8 cellular contexts compared by ENCODE assay signal in genomic region chrX:101057095-101057714, GRCh38. TPM values are rescaled to one million over a fixed set of nuclear protein-coding genes. Genes with fewer than 3 reads are reported as not detected.
DNase-seq lines count a peak whose midpoint lies in the region; ATAC-seq and TF ChIP-seq lines count a peak whose summit lies in the region.

No MANE protein-coding gene starts in this region.

- 76 to 83% (median 81%) methylated on average over 3 of the region's 3 CpGs for WGBS in adrenal gland, 4 donors

- no peaks in the 10 kb centered on the region for H3K79me2 ChIP-seq in GM23338 (replicated peaks; ENCODE audit: insufficient read depth)

- H3K9me3 Mint-ChIP-seq in GM23338 = 0 out of 3 replicates have a peak, but pooled peaks cover 9% of the 10 kb centered on the region

- no peak overlapping the region for H3K27ac Mint-ChIP-seq in GM23338

- H3K36me3 Mint-ChIP-seq in GM23338 (ENCODE audit: low read depth) = no peaks in the 10 kb centered on the region

- no peak overlapping the region for H2AFZ ChIP-seq in GM23338

- H3K27me3 Mint-ChIP-seq in GM23338 (ENCODE audit: insufficient read depth, low read depth, poor library complexity) = peaks cover 9% of the 10 kb centered on the region

- H3K4me2 ChIP-seq in GM23338 = no peak overlapping the region

- TF ChIP-seq CTCF in GM23338 (conservative IDR thresholded peaks at IDR 0.05; ENCODE audit: low read depth in 2 of 2) (no peak), adrenal gland (IDR thresholded peaks at IDR 0.05) (no peak)

- H4K20me1 ChIP-seq in GM23338 (replicated peaks; ENCODE audit: insufficient read depth) = no peaks in the 10 kb centered on the region

- H3K36me3 ChIP-seq in GM23338 (ENCODE audit: insufficient read depth) = no peaks in the 10 kb centered on the region
- H3K36me3 ChIP-seq in adrenal gland (replicated peaks in 1 of 2) = no peaks in the 10 kb centered on the region

- 0 out of 2 replicates have a peak, but pooled peaks cover 3% of the 10 kb centered on the region for H3K4me1 ChIP-seq in GM23338 (ENCODE audit: insufficient read depth)
- no peaks in the 10 kb centered on the region for H3K4me1 ChIP-seq in adrenal gland (replicated peaks in 1 of 2)

- ATAC-seq in GM19395 (IDR thresholded peaks at IDR 0.05; ENCODE audit: unreplicated experiment) (peak; percentile 95), HG03354 (IDR thresholded peaks at IDR 0.05; ENCODE audit: poor library complexity, severe bottlenecking, unreplicated experiment) (peak; percentile 89), GM23338 (no peak)

- H3F3A ChIP-seq in GM23338 (replicated peaks; ENCODE audit: low read depth) = no peaks in the 10 kb centered on the region

- no peak overlapping the region for H3K4me3 Mint-ChIP-seq in GM23338

- H3K9me2 ChIP-seq in GM23338 (ENCODE audit: insufficient read depth) = no peaks in the 10 kb centered on the region

- no peak overlapping the region for H3K4me3 ChIP-seq in GM23338
- H3K4me3 ChIP-seq in adrenal gland = no peak overlapping the region

- intact Hi-C loops in adrenal gland (cut with DNase I) = no loop called here

- H3K27me3 ChIP-seq in GM23338 (ENCODE audit: insufficient read depth) (no peaks in the 10 kb centered on the region), adrenal gland (no peaks in the 10 kb centered on the region)

- DNase-seq in AG08396 (ENCODE audit: low spot score) (peak; percentile 34), UCSD-AML1 (lab: John Stamatoyannopoulos, UW; ENCODE audit: unreplicated experiment) (peak; percentile 10), NCI-H2171 treated with DMSO at 0.1 percent for 48 hours (lab: John Stamatoyannopoulos, UW) (no peak), COLO668 (lab: John Stamatoyannopoulos, UW; ENCODE audit: unreplicated experiment) (no peak), GM23338 (ENCODE audit: low spot score) (no peak), adrenal gland (no peak)

- H3K9me3 ChIP-seq in adrenal gland (replicated peaks in 1 of 3) = no peaks in the 10 kb centered on the region

- no peak for TF ChIP-seq POLR2A in adrenal gland (IDR thresholded peaks at IDR 0.05)

- H3K27ac ChIP-seq in GM23338 (ENCODE audit: low read depth) (no peak overlapping the region), adrenal gland (no peak overlapping the region)

- H3K4me1 Mint-ChIP-seq in GM23338 = peaks cover 4% of the 10 kb centered on the region; the same call in 1 of the 3 replicates

TF ChIP-seq in GM23338, 12 proteins besides CTCF, POLR2A, EP300 and RAD21 (continues in another document):
- no peak for TF ChIP-seq JUNB (IDR thresholded peaks at IDR 0.05; ENCODE audit: unreplicated experiment)
- TF ChIP-seq EZH2 (IDR thresholded peaks at IDR 0.05; ENCODE audit: low read depth, unreplicated experiment) = no peak
- no peak for TF ChIP-seq STAT1 (IDR thresholded peaks at IDR 0.05; ENCODE audit: unreplicated experiment)
- no peak for TF ChIP-seq NANOG (IDR thresholded peaks at IDR 0.05; ENCODE audit: borderline replicate concordance)
- TF ChIP-seq CREB1 (CRISPR knock-in tag; IDR thresholded peaks at IDR 0.05; ENCODE audit: low read depth) = no peak
- TF ChIP-seq ZNF331 (CRISPR knock-in tag; IDR thresholded peaks at IDR 0.05; ENCODE audit: low read depth) = no peak
- TF ChIP-seq ZNF114 (CRISPR knock-in tag; IDR thresholded peaks at IDR 0.05) = no peak
- TF ChIP-seq POLR2AphosphoS5 (IDR thresholded peaks at IDR 0.05; ENCODE audit: low read depth) = no peak
- no peak for TF ChIP-seq ETS1 (IDR thresholded peaks at IDR 0.05)
- no peak for TF ChIP-seq EZH2phosphoT487 (IDR thresholded peaks at IDR 0.05; ENCODE audit: unreplicated experiment)
- TF ChIP-seq, protein P1, sequence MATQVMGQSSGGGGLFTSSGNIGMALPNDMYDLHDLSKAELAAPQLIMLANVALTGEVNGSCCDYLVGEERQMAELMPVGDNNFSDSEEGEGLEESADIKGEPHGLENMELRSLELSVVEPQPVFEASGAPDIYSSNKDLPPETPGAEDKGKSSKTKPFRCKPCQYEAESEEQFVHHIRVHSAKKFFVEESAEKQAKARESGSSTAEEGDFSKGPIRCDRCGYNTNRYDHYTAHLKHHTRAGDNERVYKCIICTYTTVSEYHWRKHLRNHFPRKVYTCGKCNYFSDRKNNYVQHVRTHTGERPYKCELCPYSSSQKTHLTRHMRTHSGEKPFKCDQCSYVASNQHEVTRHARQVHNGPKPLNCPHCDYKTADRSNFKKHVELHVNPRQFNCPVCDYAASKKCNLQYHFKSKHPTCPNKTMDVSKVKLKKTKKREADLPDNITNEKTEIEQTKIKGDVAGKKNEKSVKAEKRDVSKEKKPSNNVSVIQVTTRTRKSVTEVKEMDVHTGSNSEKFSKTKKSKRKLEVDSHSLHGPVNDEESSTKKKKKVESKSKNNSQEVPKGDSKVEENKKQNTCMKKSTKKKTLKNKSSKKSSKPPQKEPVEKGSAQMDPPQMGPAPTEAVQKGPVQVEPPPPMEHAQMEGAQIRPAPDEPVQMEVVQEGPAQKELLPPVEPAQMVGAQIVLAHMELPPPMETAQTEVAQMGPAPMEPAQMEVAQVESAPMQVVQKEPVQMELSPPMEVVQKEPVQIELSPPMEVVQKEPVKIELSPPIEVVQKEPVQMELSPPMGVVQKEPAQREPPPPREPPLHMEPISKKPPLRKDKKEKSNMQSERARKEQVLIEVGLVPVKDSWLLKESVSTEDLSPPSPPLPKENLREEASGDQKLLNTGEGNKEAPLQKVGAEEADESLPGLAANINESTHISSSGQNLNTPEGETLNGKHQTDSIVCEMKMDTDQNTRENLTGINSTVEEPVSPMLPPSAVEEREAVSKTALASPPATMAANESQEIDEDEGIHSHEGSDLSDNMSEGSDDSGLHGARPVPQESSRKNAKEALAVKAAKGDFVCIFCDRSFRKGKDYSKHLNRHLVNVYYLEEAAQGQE (IDR thresholded peaks at IDR 0.05; ENCODE audit: unreplicated experiment) = no peak

RNA-seq across cellular contexts. Expression of gene TRMT2B, which starts 5.3 kb away (rescaled TPM):
- 18.6 and 25.9 TPM in 2 replicates for total RNA-seq in GM23338 (2014; rRNA removed; shearing (Covaris generic))
- polyA plus RNA-seq in GM23338 (2016; fragmentation: Nextera tagmentation; extraction: Ambion mirVana) (5.4 and 6.5 TPM in 2 replicates), adrenal gland (10 to 100 TPM in 1 of 3 donors, 1 to 10 TPM in 2; 5.8 to 11.6 (median 9.0) TPM)
- total RNA-seq in adrenal gland = 10 to 100 TPM in 7 of 8 donors, 1 to 10 TPM in 1; 6.9 to 19.8 (median 16.2) TPM

RNA-seq across cellular contexts. Expression of gene TMEM35A, which starts 21.5 kb away (rescaled TPM):
- 4.4 and 5.8 TPM in 2 replicates for total RNA-seq in GM23338 (2014; rRNA removed; shearing (Covaris generic))
- 4.2 and 4.3 TPM in 2 replicates for polyA plus RNA-seq in GM23338 (2016; fragmentation: Nextera tagmentation; extraction: Ambion mirVana)
- total RNA-seq in adrenal gland = 1 to 10 TPM in 4 of 8 donors, under 1 TPM in 2, not detected in 2; 0.32 to 2.1 (median 1.3) TPM
- polyA plus RNA-seq in adrenal gland = 1 to 10 TPM in 2 of 3 donors, under 1 TPM in 1; 0.61 to 3.5 (median 1.0) TPM

RNA-seq across cellular contexts. Expression of gene CENPI, which starts 40.8 kb away (rescaled TPM):
- 30.8 and 41.3 TPM in 2 replicates for total RNA-seq in GM23338 (2014; rRNA removed; shearing (Covaris generic))
- polyA plus RNA-seq in GM23338 (2016; fragmentation: Nextera tagmentation; extraction: Ambion mirVana) (5.2 and 7.2 TPM in 2 replicates), adrenal gland (1 to 10 TPM in 1 of 3 donors, under 1 TPM in 2; 0.16 to 1.5 (median 0.27) TPM)
- 1 to 10 TPM in 2 of 8 donors, under 1 TPM in 6; 0.06 to 1.1 (median 0.61) TPM for total RNA-seq in adrenal gland

Comparison
In these comparisons a context has a peak if more than half of its experiments do, and no peak if none do; other contexts are left out.
1. DNase-seq: peak in AG08396 (single experiment) and UCSD-AML1 (single experiment); none in NCI-H2171 treated with DMSO at 0.1 percent for 48 hours (single experiment), COLO668 (single experiment), GM23338 (single experiment) and adrenal gland (0 of 7).
2. RNA of gene CENPI, which starts 40.8 kb away (total RNA-seq): 30.8 to 41.3 TPM in GM23338; 0.06 to 1.1 TPM in adrenal gland; every median in the first group is over 10 times any median in the second.